In genomic region chr3:143099213-143099612, GRCh38 we compare ENCODE assay signal across 21 cellular contexts.
"Had no signal": no experiment of that assay in that cellular context is flagged by ENCODE, and none has a peak within 500 bp of the region (broad histone marks: within the 10 kb centered on the region; RNA-seq: fewer than 3 reads in every experiment).

No MANE protein-coding gene starts in this region.

- H3K4me3 Mint-ChIP-seq: dendritic cell treated with granulocyte-macrophage colony-stimulating factor and Interleukin-4, amounts not matched to agents 40 ng/mL and 50 ng/mL, for 4 days; effector memory CD8-positive, alpha-beta T cell; endodermal cell had no signal

- H3K4me1 Mint-ChIP-seq: endodermal cell had no signal

- ATAC-seq: effector memory CD8-positive, alpha-beta T cell; esophagus mucosa; gastrocnemius medialis; heart right ventricle; left cardiac atrium; left ventricle myocardium superior; lower lobe of right lung had no signal

- H3K4me3 ChIP-seq: esophagus squamous epithelium, gastrocnemius medialis, heart right ventricle, left lung, lower lobe of right lung had no signal

- H3K4me1 ChIP-seq: esophagus squamous epithelium, gastrocnemius medialis, left lung, lower lobe of right lung had no signal

- H3K36me3 ChIP-seq: esophagus squamous epithelium, gastrocnemius medialis, heart right ventricle, left lung, lower lobe of right lung had no signal

- DNase-seq: cortex of kidney; effector CD8-positive, alpha-beta T cell; effector memory CD8-positive, alpha-beta T cell; endodermal cell; erythroblast; esophagus squamous epithelium; foreskin melanocyte; gastrocnemius medialis; glutamatergic neuron; head of caudate nucleus; heart right ventricle; hypothalamus; left cardiac atrium; left lung; left ventricle myocardium superior; lower lobe of right lung; mesendoderm; midbrain had no signal

- H3K27ac Mint-ChIP-seq: dendritic cell treated with granulocyte-macrophage colony-stimulating factor and Interleukin-4, amounts not matched to agents 40 ng/mL and 50 ng/mL, for 4 days; effector memory CD8-positive, alpha-beta T cell; endodermal cell had no signal

- H3K27me3 ChIP-seq: gastrocnemius medialis, heart right ventricle, left lung had no signal

- H3K27ac ChIP-seq: epithelial cell of prostate, esophagus squamous epithelium, gastrocnemius medialis, heart right ventricle, left lung, lower lobe of right lung had no signal

- H3K9me3 ChIP-seq: gastrocnemius medialis, lower lobe of right lung had no signal
